Comparison of ENCODE assay signal across 17 cellular contexts in genomic region chr17:305090-305976, GRCh38. TPM values are rescaled to one million over a fixed set of nuclear protein-coding genes. Genes with fewer than 3 reads are reported as not detected.
A peak's percentile ranks its signal among the peaks of the same experiment; 100 is the strongest.
DNase-seq lines count a peak whose midpoint lies in the region; ATAC-seq and TF ChIP-seq lines count a peak whose summit lies in the region.
"Had no signal": no experiment of that assay in that cellular context is flagged by ENCODE, and none has a peak within 500 bp of the region (broad histone marks: within the 10 kb centered on the region; RNA-seq: fewer than 3 reads in every experiment).

No MANE protein-coding gene starts in this region.

- H3F3A ChIP-seq in GM23248 (ENCODE audit: insufficient read depth) = no peaks in the 10 kb centered on the region

- H3K9ac ChIP-seq in GM23248 = no peak overlapping the region

- H3K9me2 ChIP-seq in GM23248 (ENCODE audit: insufficient read depth) = no peaks in the 10 kb centered on the region

- TF ChIP-seq CTCF in tibial artery (IDR thresholded peaks at IDR 0.05) = no peak

- H3K4me2 ChIP-seq in GM23248 (ENCODE audit: unreplicated experiment) = no peak overlapping the region

- no peaks in the 10 kb centered on the region for H3K4me1 ChIP-seq in GM23248 (ENCODE audit: insufficient read depth)
- no peaks in the 10 kb centered on the region for H3K4me1 ChIP-seq in SJCRH30
- H3K4me1 ChIP-seq in tibial artery = no peaks in the 10 kb centered on the region

- H3K9me3 ChIP-seq in GM23248 (ENCODE audit: low read depth) (no peaks in the 10 kb centered on the region), SJCRH30 (replicated peaks) (no peaks in the 10 kb centered on the region), tibial artery (no peaks in the 10 kb centered on the region)

- DNase-seq in GM23248 (peak; percentile 6), SJCRH30 (peak; percentile 60 to 62), left kidney (ENCODE audit: low read depth, low spot score) (peak; percentile 66), renal cortical epithelial cell (ENCODE audit: low read depth) (peak; percentile 79), tibial artery (no peak), NCI-H446 (lab: John Stamatoyannopoulos, UW) (no peak)
- DNase-seq: activated CD4-positive, alpha-beta T cell treated with anti-CD3 and anti-CD28 coated beads for 4 hours; activated T-cell treated with anti-CD3 and anti-CD28 coated beads for 4 hours; brain microvascular endothelial cell; effector CD4-positive, alpha-beta T cell; Karpas-422; NCI-H146; NCI-H345; T1000 had no signal

- H3K36me3 ChIP-seq in GM23248 (ENCODE audit: low read depth) (no peaks in the 10 kb centered on the region), SJCRH30 (no peaks in the 10 kb centered on the region), tibial artery (no peaks in the 10 kb centered on the region)
- H3K36me3 ChIP-seq: brain microvascular endothelial cell had no signal

- intact Hi-C loops in tibial artery (cut with DNase I; ENCODE audit: low total_unique reads) = no loop called here

- H3K27ac ChIP-seq in GM23248 = no peak overlapping the region
- H3K27ac ChIP-seq in SJCRH30 = no peak overlapping the region
- no peak overlapping the region for H3K27ac ChIP-seq in tibial artery
- H3K27ac ChIP-seq: brain microvascular endothelial cell, HL-60 had no signal

- no peak overlapping the region for H3K4me3 ChIP-seq in GM23248
- H3K4me3 ChIP-seq in SJCRH30 = no peak overlapping the region
- H3K4me3 ChIP-seq in tibial artery = no peak overlapping the region

- in situ Hi-C loops in GM23248 (cut with MboI) = no loop called here

- no peak overlapping the region for H2AFZ ChIP-seq in GM23248

- 61 to 64% methylated on average over 17 to 27 of the region's 28 CpGs for WGBS in GM23248 (ENCODE audit: low coverage in 1 of 2, low lambda C conversion rate in 2 of 2, missing lambda C conversion rate in 2 of 2), 2 experiments

- no peaks in the 10 kb centered on the region for H3K79me2 ChIP-seq in GM23248 (ENCODE audit: insufficient read depth)

- no peaks in the 10 kb centered on the region for H3K27me3 ChIP-seq in GM23248 (replicated peaks; ENCODE audit: insufficient read depth)
- H3K27me3 ChIP-seq in SJCRH30 = no peaks in the 10 kb centered on the region
- peaks cover 0 to 30% of the 10 kb centered on the region in 2 donors for H3K27me3 ChIP-seq in tibial artery

- ATAC-seq in HG02870 (IDR thresholded peaks at IDR 0.05; ENCODE audit: unreplicated experiment) (no peak), HG02678 (IDR thresholded peaks at IDR 0.05; ENCODE audit: unreplicated experiment) (no peak)

- H4K20me1 ChIP-seq in GM23248 (ENCODE audit: insufficient read depth) = no peaks in the 10 kb centered on the region

RNA-seq across cellular contexts. Expression of gene RPH3AL, which starts 47.3 kb away (rescaled TPM):
- total RNA-seq in GM23248 (2014; rRNA removed; shearing (Covaris generic)) = 2.7 and 13.4 TPM in 2 replicates
- polyA plus RNA-seq in GM23248 (2016; fragmentation: Nextera tagmentation; extraction: Ambion mirVana) = 5.2 and 5.4 TPM in 2 replicates
- total RNA-seq in SJCRH30 (2014; rRNA removed; shearing (Covaris generic)) = 2.6 and 3.0 TPM in 2 replicates
- total RNA-seq in renal cortical epithelial cell = 12.9 and 40.5 TPM in 2 replicates

Comparison
In these comparisons a context has a peak if more than half of its experiments do, and no peak if none do; other contexts are left out.
1. DNase-seq: peak in GM23248 (single experiment), SJCRH30 (2 of 2), left kidney (single experiment) and renal cortical epithelial cell (single experiment); none in tibial artery (0 of 2) and NCI-H446 (0 of 2).